Comparison of ENCODE assay signal across 1 cellular context in genomic region chr1:158095737-158096335, GRCh38.
A peak's percentile ranks its signal among the peaks of the same experiment; 100 is the strongest.
TF ChIP-seq lines count a peak whose summit lies in the region.

No MANE protein-coding gene starts in this region.

TF ChIP-seq in K562, 482 proteins besides CTCF, POLR2A, EP300 and RAD21 (continued from another document):
- TF ChIP-seq ZNF518B (CRISPR knock-in tag; IDR thresholded peaks at IDR 0.05) (no peak), XRCC5 (IDR thresholded peaks at IDR 0.05; ENCODE audit: low read depth, low read length) (no peak), NR4A1 (CRISPR knock-in tag; IDR thresholded peaks at IDR 0.05) (no peak), NR4A1 (tag; IDR thresholded peaks at IDR 0.05) (no peak), ZNF347 (CRISPR knock-in tag; IDR thresholded peaks at IDR 0.05; ENCODE audit: low read depth) (no peak), ZBTB40 (IDR thresholded peaks at IDR 0.05) (no peak), ZBTB40 (CRISPR knock-in tag; IDR thresholded peaks at IDR 0.05) (no peak), NRF1 (conservative IDR thresholded peaks at IDR 0.05 in 1 of 2, IDR thresholded peaks at IDR 0.05 in 1 of 2) (no peak), ZNF197 (CRISPR knock-in tag; IDR thresholded peaks at IDR 0.05; ENCODE audit: low read depth) (no peak), TFAM (CRISPR knock-in tag; conservative IDR thresholded peaks at IDR 0.05) (no peak), ETS2 (tag; IDR thresholded peaks at IDR 0.05; ENCODE audit: borderline replicate concordance, poor library complexity, severe bottlenecking) (no peak), HDAC1 (IDR thresholded peaks at IDR 0.05) (no peak), ZNF121 (CRISPR knock-in tag; conservative IDR thresholded peaks at IDR 0.05) (no peak), CBFA2T2 (conservative IDR thresholded peaks at IDR 0.05) (no peak), SMAD4 (CRISPR knock-in tag; conservative IDR thresholded peaks at IDR 0.05) (peak; percentile 62), ZKSCAN1 (IDR thresholded peaks at IDR 0.05; ENCODE audit: low read depth, low read length) (no peak), SPI1 (IDR thresholded peaks at IDR 0.05; ENCODE audit: borderline replicate concordance, low read depth, low read length) (peak; percentile 21; the same call in 1 of the 2 replicates), SMC3 (conservative IDR thresholded peaks at IDR 0.05; ENCODE audit: insufficient read depth, low read depth, low read length) (peak; percentile 27; the same call in 1 of the 2 replicates), THRB (CRISPR knock-in tag; conservative IDR thresholded peaks at IDR 0.05) (no peak), MTA3 (IDR thresholded peaks at IDR 0.05; ENCODE audit: borderline replicate concordance) (no peak), ZNF354B (CRISPR knock-in tag; IDR thresholded peaks at IDR 0.05) (no peak), BCLAF1 (IDR thresholded peaks at IDR 0.05; ENCODE audit: borderline replicate concordance in 1 of 2, control insufficient read depth in 1 of 2, low read depth in 2 of 2, low read length in 1 of 2) (no peak), MYNN (IDR thresholded peaks at IDR 0.05) (0 out of 2 replicates have a peak, but pooled peaks have one; percentile 28), MYNN (CRISPR knock-in tag; IDR thresholded peaks at IDR 0.05) (no peak), ETV1 (tag; conservative IDR thresholded peaks at IDR 0.05; ENCODE audit: low read depth) (peak; percentile 65), ZNF696 (CRISPR knock-in tag; conservative IDR thresholded peaks at IDR 0.05) (no peak)
